In genomic region chr17:21085707-21086106, GRCh38 we compare ENCODE assay signal across 34 cellular contexts.
"Had no signal": no experiment of that assay in that cellular context is flagged by ENCODE, and none has a peak within 500 bp of the region (broad histone marks: within the 10 kb centered on the region; RNA-seq: fewer than 3 reads in every experiment).

No MANE protein-coding gene starts in this region.

- H3K9me3 ChIP-seq: adrenal gland, body of pancreas, colonic mucosa, gastroesophageal sphincter, left ventricle myocardium inferior, psoas muscle, thyroid gland, upper lobe of left lung, vagina had no signal

- DNase-seq: activated CD4-positive, alpha-beta memory T cell treated with anti-CD3 and anti-CD28 coated beads for 36 hours; activated CD4-positive, alpha-beta T cell treated with anti-CD3 and anti-CD28 coated beads, Interleukin-2, amount 10 ng/mL, durations not matched to agents 24 days and 14 days; activated CD8-positive, alpha-beta memory T cell treated with anti-CD3 and anti-CD28 coated beads, Interleukin-2, amount 50 U/mL, for 48 hours; activated gamma-delta T cell treated with Interleukin-2 at 50 U/mL for 16 hours; activated T-cell treated with anti-CD3 and anti-CD28 coated beads, Interleukin-2, amount 50 U/mL, for 4 hours; adrenal gland; aorta; body of pancreas; cerebellar nuclear complex; colonic mucosa; effector memory CD8-positive, alpha-beta T cell; islet precursor cell; left ventricle myocardium inferior; naive B cell; occipital lobe; psoas muscle; substantia nigra; SW 1271; T-helper 9 cell; thyroid gland had no signal

- H3K4me3 ChIP-seq: adrenal gland, body of pancreas, colonic mucosa, gastroesophageal sphincter, hepatocyte, left ventricle myocardium inferior, psoas muscle, smooth muscle cell, thyroid gland, upper lobe of left lung, vagina had no signal

- FAIRE-seq: endothelial cell of umbilical vein, TTC549 had no signal

- H3K4me2 ChIP-seq: hepatocyte, smooth muscle cell had no signal

- H3K36me3 ChIP-seq: adrenal gland, colonic mucosa, gastroesophageal sphincter, left ventricle myocardium inferior, thyroid gland, upper lobe of left lung, vagina had no signal

- H3K36me3 Mint-ChIP-seq: activated CD4-positive, alpha-beta memory T cell treated with anti-CD3 and anti-CD28 coated beads for 36 hours; activated naive CD4-positive, alpha-beta T cell treated with anti-CD3 and anti-CD28 coated beads, Interleukin-2, amount 50 U/mL, for 24 hours; naive B cell had no signal

- H3K4me1 Mint-ChIP-seq: activated CD4-positive, alpha-beta T cell treated with anti-CD3 and anti-CD28 coated beads, Interleukin-2, amount 10 ng/mL, durations not matched to agents 24 days and 14 days; activated naive CD4-positive, alpha-beta T cell treated with anti-CD3 and anti-CD28 coated beads, Interleukin-2, amount 50 U/mL, for 24 hours; activated T-helper 17 cell treated with anti-CD3 and anti-CD28 coated beads, Interleukin-2, amount 50 U/mL, for 72 hours had no signal

- H3K9me3 Mint-ChIP-seq: activated CD4-positive, alpha-beta memory T cell treated with anti-CD3 and anti-CD28 coated beads for 36 hours; activated CD4-positive, alpha-beta T cell treated with anti-CD3 and anti-CD28 coated beads, Interleukin-2, amount 10 ng/mL, durations not matched to agents 24 days and 14 days; activated naive CD4-positive, alpha-beta T cell treated with anti-CD3 and anti-CD28 coated beads, Interleukin-2, amount 50 U/mL, for 24 hours; activated T-cell treated with anti-CD3 and anti-CD28 coated beads, Interleukin-2, amount 50 U/mL, for 4 hours; activated T-helper 17 cell treated with anti-CD3 and anti-CD28 coated beads, Interleukin-2, amount 50 U/mL, for 72 hours; effector memory CD8-positive, alpha-beta T cell; stimulated activated naive CD8-positive, alpha-beta T cell treated with anti-CD3 and anti-CD28 coated beads, Interleukin-15, Interleukin-2, amounts not matched to agents 100 ng/mL and 50 ng/mL, for 24 hours; T-helper 1 cell treated with Interleukin-12 subunit alpha and Interleukin-12 subunit beta and Interleukin-4 antibody, amounts not matched to agents 30 μg/mL and 1 μg/mL, for 36 hours had no signal

- H3K27me3 ChIP-seq: adrenal gland, body of pancreas, colonic mucosa, gastroesophageal sphincter, hepatocyte, thyroid gland, upper lobe of left lung, vagina had no signal

- H3K27ac ChIP-seq: adrenal gland, body of pancreas, colonic mucosa, gastroesophageal sphincter, hepatocyte, left ventricle myocardium inferior, parathyroid adenoma, psoas muscle, thyroid gland, upper lobe of left lung, vagina, VCaP had no signal

- H3K4me1 ChIP-seq: adrenal gland, body of pancreas, colonic mucosa, gastroesophageal sphincter, left ventricle myocardium inferior, parathyroid adenoma, psoas muscle, thyroid gland, upper lobe of left lung, vagina had no signal

- H3K4me3 Mint-ChIP-seq: activated CD4-positive, alpha-beta memory T cell treated with anti-CD3 and anti-CD28 coated beads for 36 hours; activated CD4-positive, alpha-beta T cell treated with anti-CD3 and anti-CD28 coated beads, Interleukin-2, amount 10 ng/mL, durations not matched to agents 24 days and 14 days; activated naive CD4-positive, alpha-beta T cell treated with anti-CD3 and anti-CD28 coated beads, Interleukin-2, amount 50 U/mL, for 24 hours; activated T-cell treated with anti-CD3 and anti-CD28 coated beads, Interleukin-2, amount 50 U/mL, for 4 hours; activated T-helper 17 cell treated with anti-CD3 and anti-CD28 coated beads, Interleukin-2, amount 50 U/mL, for 72 hours; effector memory CD8-positive, alpha-beta T cell; stimulated activated naive CD8-positive, alpha-beta T cell treated with anti-CD3 and anti-CD28 coated beads, Interleukin-15, Interleukin-2, amounts not matched to agents 100 ng/mL and 50 ng/mL, for 24 hours; T-helper 1 cell treated with Interleukin-12 subunit alpha and Interleukin-12 subunit beta and Interleukin-4 antibody, amounts not matched to agents 30 μg/mL and 1 μg/mL, for 36 hours had no signal

- H3K79me2 ChIP-seq: hepatocyte, parathyroid adenoma had no signal

- H2AFZ ChIP-seq: hepatocyte, parathyroid adenoma had no signal

- H3K9ac ChIP-seq: parathyroid adenoma had no signal

- ATAC-seq: activated CD4-positive, CD25-positive, alpha-beta regulatory T cell treated with anti-CD3 and anti-CD28 coated beads, Interleukin-2, amount 50 U/mL, for 24 hours; activated T-cell treated with anti-CD3 and anti-CD28 coated beads, Interleukin-2, amount 50 U/mL, for 4 hours; activated T-helper 17 cell treated with anti-CD3 and anti-CD28 coated beads, Interleukin-2, amount 50 U/mL, for 72 hours; body of pancreas; effector memory CD8-positive, alpha-beta T cell; gastroesophageal sphincter; psoas muscle had no signal

- H3K27ac Mint-ChIP-seq: activated CD4-positive, alpha-beta memory T cell treated with anti-CD3 and anti-CD28 coated beads for 36 hours; activated CD4-positive, alpha-beta T cell treated with anti-CD3 and anti-CD28 coated beads, Interleukin-2, amount 10 ng/mL, durations not matched to agents 24 days and 14 days; activated naive CD4-positive, alpha-beta T cell treated with anti-CD3 and anti-CD28 coated beads, Interleukin-2, amount 50 U/mL, for 24 hours; activated T-helper 17 cell treated with anti-CD3 and anti-CD28 coated beads, Interleukin-2, amount 50 U/mL, for 72 hours; effector memory CD8-positive, alpha-beta T cell; stimulated activated naive CD8-positive, alpha-beta T cell treated with anti-CD3 and anti-CD28 coated beads, Interleukin-15, Interleukin-2, amounts not matched to agents 100 ng/mL and 50 ng/mL, for 24 hours; T-helper 1 cell treated with Interleukin-12 subunit alpha and Interleukin-12 subunit beta and Interleukin-4 antibody, amounts not matched to agents 30 μg/mL and 1 μg/mL, for 36 hours had no signal
